5 cellular contexts compared by ENCODE assay signal in genomic region chr11:129344301-129344940, GRCh38. TPM values are rescaled to one million over a fixed set of nuclear protein-coding genes. Genes with fewer than 3 reads are reported as not detected.
"Had no signal": no experiment of that assay in that cellular context is flagged by ENCODE, and none has a peak within 500 bp of the region (broad histone marks: within the 10 kb centered on the region; RNA-seq: fewer than 3 reads in every experiment).

No MANE protein-coding gene starts in this region.

RNA-seq across cellular contexts. Expression of gene BARX2, which starts 31.2 kb away (rescaled TPM):
- total RNA-seq: heart right ventricle, left ventricle myocardium superior, mesenteric fat pad, skeletal muscle tissue had no signal
- polyA plus RNA-seq: neural cell had no signal
